Comparison of ENCODE assay signal across 25 cellular contexts in the genomic region with DNA sequence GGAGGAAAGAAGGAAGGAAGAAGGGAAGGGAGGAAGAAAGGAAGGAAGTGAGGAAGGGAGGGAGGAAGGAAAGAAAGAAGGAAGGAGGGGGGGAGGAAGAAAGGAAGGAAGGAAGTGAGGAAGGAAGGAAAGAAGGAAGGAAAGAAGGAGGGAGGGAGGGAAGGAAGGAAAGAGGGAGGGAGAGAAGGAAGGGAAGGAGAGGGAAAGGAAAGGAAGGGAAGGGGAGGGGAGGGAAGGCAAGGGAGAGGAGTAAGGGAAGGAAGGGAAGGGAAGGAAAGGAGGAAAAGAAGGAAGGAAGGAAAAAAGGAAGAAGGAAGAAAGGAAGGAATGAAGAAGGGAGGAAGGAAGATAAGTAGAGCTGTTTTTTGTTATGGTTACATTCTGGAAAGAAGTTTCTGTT.
DNase-seq lines count a peak whose midpoint lies in the region; ATAC-seq, FAIRE-seq and TF ChIP-seq lines count a peak whose summit lies in the region.
"Had no signal": no experiment of that assay in that cellular context is flagged by ENCODE, and none has a peak within 500 bp of the region (broad histone marks: within the 10 kb centered on the region; RNA-seq: fewer than 3 reads in every experiment).

No MANE protein-coding gene starts in this region.

- no peak for ATAC-seq in activated naive CD8-positive, alpha-beta T cell treated with anti-CD3 and anti-CD28 coated beads, Interleukin-2, amount 10 ng/mL, durations not matched to agents 7 days and 5 days (ENCODE audit: low read depth)
- ATAC-seq in K562 (no peak), GM21737 (IDR thresholded peaks at IDR 0.05; ENCODE audit: unreplicated experiment) (no peak)
- ATAC-seq: A549, GM12878 had no signal

- H3K9ac ChIP-seq in K562 (ENCODE audit: insufficient read depth in 1 of 2, low read depth in 2 of 2, low read length in 2 of 2): no peak overlapping the region
- H3K9ac ChIP-seq: BLaER1 treated with 17β-estradiol and CSF1 and Interleukin-3, amounts not matched to agents 10 nM and 100 nM had no signal

- no peak for TF ChIP-seq RAD21 in K562 (CRISPR knock-in tag; conservative IDR thresholded peaks at IDR 0.05 in 1 of 2, IDR thresholded peaks at IDR 0.05 in 1 of 2)

- TF ChIP-seq CTCF in HEK293 (tag by site-specific recombination; IDR thresholded peaks at IDR 0.05) (no peak), K562 (IDR thresholded peaks at IDR 0.05 in 2 of 3, conservative IDR thresholded peaks at IDR 0.05 in 1 of 3; ENCODE audit: insufficient read depth in 2 of 3, low read depth in 1 of 3, low read length in 3 of 3) (no peak)

- H3K4me3 Mint-ChIP-seq in activated naive CD8-positive, alpha-beta T cell treated with anti-CD3 and anti-CD28 coated beads, Interleukin-2, amount 10 ng/mL, durations not matched to agents 7 days and 5 days: no peak overlapping the region
- H3K4me3 Mint-ChIP-seq in activated naive CD8-positive, alpha-beta T cell treated with anti-CD3 and anti-CD28 coated beads for 36 hours: no peak overlapping the region
- H3K4me3 Mint-ChIP-seq: B cell; CD14-positive monocyte; CD4-positive, alpha-beta memory T cell; CD4-positive, CD25-positive, alpha-beta regulatory T cell; CD8-positive, alpha-beta memory T cell had no signal

- in situ Hi-C loops in K562 (cut with MboI): no loop called here

- H3K36me3 Mint-ChIP-seq in activated naive CD8-positive, alpha-beta T cell treated with anti-CD3 and anti-CD28 coated beads, Interleukin-2, amount 10 ng/mL, durations not matched to agents 7 days and 5 days: no peaks in the 10 kb centered on the region
- no peaks in the 10 kb centered on the region for H3K36me3 Mint-ChIP-seq in activated naive CD8-positive, alpha-beta T cell treated with anti-CD3 and anti-CD28 coated beads for 36 hours
- H3K36me3 Mint-ChIP-seq: CD14-positive monocyte; CD4-positive, alpha-beta memory T cell; CD4-positive, CD25-positive, alpha-beta regulatory T cell; CD8-positive, alpha-beta memory T cell had no signal

- H3K4me1 ChIP-seq in HEK293 (ENCODE audit: control insufficient read depth, insufficient read depth, low read length): no peaks in the 10 kb centered on the region
- no peaks in the 10 kb centered on the region for H3K4me1 ChIP-seq in K562 (replicated peaks in 1 of 2; ENCODE audit: control insufficient read depth in 2 of 2, insufficient read depth in 2 of 2, low read length in 2 of 2)
- H3K4me1 ChIP-seq: A549; BLaER1 treated with 17β-estradiol and CSF1 and Interleukin-3, amounts not matched to agents 10 nM and 100 nM had no signal

- H3K9me3 Mint-ChIP-seq in activated naive CD8-positive, alpha-beta T cell treated with anti-CD3 and anti-CD28 coated beads, Interleukin-2, amount 10 ng/mL, durations not matched to agents 7 days and 5 days: peaks cover 2% of the 10 kb centered on the region
- H3K9me3 Mint-ChIP-seq in activated naive CD8-positive, alpha-beta T cell treated with anti-CD3 and anti-CD28 coated beads for 36 hours: peaks cover 4% of the 10 kb centered on the region

- H3K27ac ChIP-seq in HEK293 (ENCODE audit: extremely low read depth, low read depth, low read length) (no peak overlapping the region), K562 (ENCODE audit: extremely low read depth, low read depth, low read length) (no peak overlapping the region)
- H3K27ac ChIP-seq: 22Rv1; A549; BLaER1 treated with 17β-estradiol and CSF1 and Interleukin-3, amounts not matched to agents 10 nM and 100 nM had no signal

- POLR2A ChIA-PET in activated naive CD8-positive, alpha-beta T cell treated with anti-CD3 and anti-CD28 coated beads, Interleukin-2, amount 10 ng/mL, durations not matched to agents 7 days and 5 days (lab: Charles Lee): no interaction called here
- POLR2A ChIA-PET in HEK293 (lab: Yijun Ruan, JAX): no interaction called here
- POLR2A ChIA-PET in K562 (lab: Yijun Ruan, JAX): no interaction called here

- no peaks in the 10 kb centered on the region for H3K27me3 ChIP-seq in K562 (ENCODE audit: control insufficient read depth in 2 of 2, insufficient read depth in 2 of 2, low read length in 2 of 2)
- H3K27me3 ChIP-seq: BLaER1 treated with 17β-estradiol and CSF1 and Interleukin-3, amounts not matched to agents 10 nM and 100 nM had no signal

- no peak overlapping the region for H3K4me2 ChIP-seq in K562 (ENCODE audit: insufficient read depth, low read length)
- H3K4me2 ChIP-seq: A549; BLaER1 treated with 17β-estradiol and CSF1 and Interleukin-3, amounts not matched to agents 10 nM and 100 nM had no signal

- no TSS peak for BruUV-seq in K562 (replicated peaks; lab: Mats Ljungman, UMichigan)

- intact Hi-C loops in K562 (cut with micrococcal nuclease): no loop called here

- peak overlapping the region; percentile 54 for H3K27ac Mint-ChIP-seq in activated naive CD8-positive, alpha-beta T cell treated with anti-CD3 and anti-CD28 coated beads, Interleukin-2, amount 10 ng/mL, durations not matched to agents 7 days and 5 days
- H3K27ac Mint-ChIP-seq in activated naive CD8-positive, alpha-beta T cell treated with anti-CD3 and anti-CD28 coated beads for 36 hours: no peak overlapping the region
- H3K27ac Mint-ChIP-seq: B cell; CD14-positive monocyte; CD4-positive, alpha-beta memory T cell; CD4-positive, CD25-positive, alpha-beta regulatory T cell; CD8-positive, alpha-beta memory T cell had no signal

- no peaks in the 10 kb centered on the region for H4K20me1 ChIP-seq in K562 (replicated peaks; ENCODE audit: control insufficient read depth, insufficient read depth, low read length)
- H4K20me1 ChIP-seq: BLaER1 treated with 17β-estradiol and CSF1 and Interleukin-3, amounts not matched to agents 10 nM and 100 nM had no signal

- CTCF ChIA-PET in HEK293 (lab: Yijun Ruan, JAX): no interaction called here
- CTCF ChIA-PET in K562 (lab: Yijun Ruan, JAX; ENCODE audit: low intra/inter-chr PET ratio): no interaction called here

- H3K4me3 ChIP-seq in HEK293 (ENCODE audit: low read depth, low read length) (no peak overlapping the region), K562 (no peak overlapping the region)
- H3K4me3 ChIP-seq: A549; BLaER1 treated with 17β-estradiol and CSF1 and Interleukin-3, amounts not matched to agents 10 nM and 100 nM; GM12878 had no signal

- no peak for DNase-seq in activated naive CD8-positive, alpha-beta T cell treated with anti-CD3 and anti-CD28 coated beads, Interleukin-2, amount 10 ng/mL, durations not matched to agents 7 days and 5 days
- DNase-seq in activated naive CD8-positive, alpha-beta T cell treated with anti-CD3 and anti-CD28 coated beads for 36 hours: no peak
- DNase-seq in K562 (ENCODE audit: extremely low read depth in 1 of 4, low spot score in 3 of 4) (no peak), C1 segment of cervical spinal cord (lab: John Stamatoyannopoulos, UW) (no peak)
- DNase-seq: AML-193; CD4-positive, alpha-beta memory T cell; CD4-positive, CD25-positive, alpha-beta regulatory T cell; CD8-positive, alpha-beta memory T cell; COR-L47; DMS 273 treated with DMSO at 0.1 percent for 48 hours; DMS153; DMS79; DND-41; EL; GDM1 had no signal

- no peaks in the 10 kb centered on the region for H3K9me3 ChIP-seq in HEK293 (ENCODE audit: control insufficient read depth, insufficient read depth, low read depth, low read length)
- no peaks in the 10 kb centered on the region; the same call in 1 of the 2 replicates for H3K9me3 ChIP-seq in K562 (replicated peaks; ENCODE audit: control insufficient read depth, insufficient read depth, low read depth, low read length)
- H3K9me3 ChIP-seq: A549; BLaER1 treated with 17β-estradiol and CSF1 and Interleukin-3, amounts not matched to agents 10 nM and 100 nM had no signal

- H3K79me2 ChIP-seq in K562 (ENCODE audit: control insufficient read depth, insufficient read depth, low read length): no peaks in the 10 kb centered on the region

- TF ChIP-seq EP300 in K562 (IDR thresholded peaks at IDR 0.05; ENCODE audit: low read length): no peak

- H2AFZ ChIP-seq in K562 (ENCODE audit: low read depth, low read length): no peak overlapping the region

- H3K27me3 Mint-ChIP-seq in activated naive CD8-positive, alpha-beta T cell treated with anti-CD3 and anti-CD28 coated beads, Interleukin-2, amount 10 ng/mL, durations not matched to agents 7 days and 5 days: no peaks in the 10 kb centered on the region
- H3K27me3 Mint-ChIP-seq in activated naive CD8-positive, alpha-beta T cell treated with anti-CD3 and anti-CD28 coated beads for 36 hours: no peaks in the 10 kb centered on the region
- H3K27me3 Mint-ChIP-seq: B cell; CD4-positive, alpha-beta memory T cell; CD4-positive, CD25-positive, alpha-beta regulatory T cell; CD8-positive, alpha-beta memory T cell had no signal

- H3K36me3 ChIP-seq in HEK293 (ENCODE audit: control insufficient read depth in 2 of 2, insufficient read depth in 1 of 2, low read length in 2 of 2) (no peaks in the 10 kb centered on the region), K562 (ENCODE audit: control insufficient read depth, insufficient read depth, low read length) (no peaks in the 10 kb centered on the region)
- H3K36me3 ChIP-seq: BLaER1 treated with 17β-estradiol and CSF1 and Interleukin-3, amounts not matched to agents 10 nM and 100 nM had no signal

- no peak for TF ChIP-seq POLR2A in K562 (conservative IDR thresholded peaks at IDR 0.05)

- H3K9me1 ChIP-seq in K562 (ENCODE audit: control insufficient read depth, insufficient read depth, low read length): no peaks in the 10 kb centered on the region

- no peaks in the 10 kb centered on the region for H3K4me1 Mint-ChIP-seq in activated naive CD8-positive, alpha-beta T cell treated with anti-CD3 and anti-CD28 coated beads, Interleukin-2, amount 10 ng/mL, durations not matched to agents 7 days and 5 days
- H3K4me1 Mint-ChIP-seq in activated naive CD8-positive, alpha-beta T cell treated with anti-CD3 and anti-CD28 coated beads for 36 hours: no peaks in the 10 kb centered on the region
- H3K4me1 Mint-ChIP-seq: B cell; CD14-positive monocyte; CD4-positive, alpha-beta memory T cell; CD4-positive, CD25-positive, alpha-beta regulatory T cell; CD8-positive, alpha-beta memory T cell had no signal

- FAIRE-seq in K562 (lab: Jason Lieb, UNC): no peak
- FAIRE-seq: A549, GM12878, GM12892, GM18507 had no signal

TF ChIP-seq in HEK293, 187 proteins besides CTCF, POLR2A, EP300 and RAD21 (continues in another document):
- peak; percentile 74; the same call in 1 of the 2 replicates for TF ChIP-seq ZNF366 (tag by site-specific recombination; conservative IDR thresholded peaks at IDR 0.05)

TF ChIP-seq in K562, 482 proteins besides CTCF, POLR2A, EP300 and RAD21:
- TF ChIP-seq ELF4 (CRISPR knock-in tag; IDR thresholded peaks at IDR 0.05) (0 out of 2 replicates have a peak, but pooled peaks have one; percentile 34), PCBP2 (IDR thresholded peaks at IDR 0.05; ENCODE audit: low read depth, low read length, poor library complexity, severe bottlenecking) (peak; percentile 77), GTF2A2 (tag; IDR thresholded peaks at IDR 0.05) (no peak)
